15 cellular contexts compared by ENCODE assay signal in genomic region chr11:64390558-64390957, GRCh38.
"Had no signal": no experiment of that assay in that cellular context is flagged by ENCODE, and none has a peak within 500 bp of the region (broad histone marks: within the 10 kb centered on the region; RNA-seq: fewer than 3 reads in every experiment).

No MANE protein-coding gene starts in this region.

- H3K27me3 Mint-ChIP-seq: activated CD4-positive, alpha-beta T cell treated with anti-CD3 and anti-CD28 coated beads for 36 hours had no signal

- DNase-seq: activated CD4-positive, alpha-beta T cell treated with anti-CD3 and anti-CD28 coated beads for 36 hours; activated CD8-positive, alpha-beta memory T cell treated with anti-CD3 and anti-CD28 coated beads, Interleukin-2, amount 50 U/mL, for 48 hours; dorsolateral prefrontal cortex; islet precursor cell; occipital lobe; stimulated activated CD4-positive, alpha-beta T cell treated with anti-CD3 and anti-CD28 coated beads, Interleukin-4, amount 100 ng/mL, for 24 hours; stimulated activated naive CD4-positive, alpha-beta T cell treated with Interleukin-2 at 50 U/mL for 16 hours; transverse colon; WERI-Rb-1 had no signal

- H3K27ac ChIP-seq: dorsolateral prefrontal cortex, esophagus muscularis mucosa, right atrium auricular region, skin epidermis, transverse colon, WERI-Rb-1 had no signal

- H3K4me3 Mint-ChIP-seq: activated CD4-positive, alpha-beta T cell treated with anti-CD3 and anti-CD28 coated beads for 36 hours had no signal

- H3K27ac Mint-ChIP-seq: activated CD4-positive, alpha-beta T cell treated with anti-CD3 and anti-CD28 coated beads for 36 hours; progenitor cell of endocrine pancreas had no signal

- FAIRE-seq: astrocyte, bronchial epithelial cell had no signal

- ATAC-seq: activated CD4-positive, alpha-beta T cell treated with anti-CD3 and anti-CD28 coated beads for 36 hours had no signal
